ENCODE assay signal across 16 cellular contexts in the genomic region with DNA sequence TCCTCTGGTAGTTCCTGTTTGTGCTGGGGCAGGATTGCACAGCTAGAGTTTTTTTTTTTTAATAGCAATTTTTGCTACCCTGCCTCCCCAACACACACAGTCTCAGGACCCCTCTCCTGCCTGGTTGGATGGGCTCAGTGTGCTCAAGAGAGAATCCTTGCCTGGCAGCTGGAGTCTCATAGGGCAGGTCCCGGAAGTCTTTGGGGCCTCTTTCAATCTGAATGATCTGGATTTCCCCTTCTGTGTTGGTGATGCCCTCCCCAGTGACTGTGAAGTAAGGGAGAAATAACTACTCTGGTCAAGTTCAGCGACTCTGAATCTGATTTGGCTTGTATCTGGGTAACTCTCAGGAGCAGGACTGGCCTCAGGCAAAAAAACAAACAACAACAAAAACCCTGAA.
DNase-seq lines count a peak whose midpoint lies in the region; ATAC-seq and FAIRE-seq lines count a peak whose summit lies in the region.
"Had no signal": no experiment of that assay in that cellular context is flagged by ENCODE, and none has a peak within 500 bp of the region (broad histone marks: within the 10 kb centered on the region; RNA-seq: fewer than 3 reads in every experiment).

No MANE protein-coding gene starts in this region.

- peak; percentile 46 for FAIRE-seq in GM18507 (lab: Jason Lieb, UNC)
- FAIRE-seq: RCC 7860 had no signal

- ATAC-seq in GM19467 (IDR thresholded peaks at IDR 0.05; ENCODE audit: unreplicated experiment): peak; percentile 64
- ATAC-seq in HG02763 (IDR thresholded peaks at IDR 0.05; ENCODE audit: unreplicated experiment): peak; percentile 54
- ATAC-seq in HG03565 (IDR thresholded peaks at IDR 0.05; ENCODE audit: unreplicated experiment): peak; percentile 79
- no peak for ATAC-seq in HG03280 (IDR thresholded peaks at IDR 0.05; ENCODE audit: unreplicated experiment)
- ATAC-seq: activated naive CD4-positive, alpha-beta T cell treated with anti-CD3 and anti-CD28 coated beads, Interleukin-2, amount 50 U/mL, for 72 hours; right lobe of liver had no signal

- DNase-seq in GM18507 (ENCODE audit: extremely low spot score, insufficient read length, low read depth) (no peak), HuH-7.5 (ENCODE audit: low spot score) (no peak), mucosa of gallbladder (ENCODE audit: low spot score) (no peak)
- no peak for DNase-seq in stimulated activated CD4-positive, alpha-beta T cell treated with anti-CD3 and anti-CD28 coated beads, Interleukin-4, amount 100 ng/mL, for 1 hour
- DNase-seq: effector memory CD4-positive, alpha-beta T cell; KBM-7; NCI-H1417; NCI-H510A; right lobe of liver; transverse colon had no signal
